ENCODE assay signal across 24 cellular contexts in genomic region chr5:88049737-88050136, GRCh38.
"Had no signal": no experiment of that assay in that cellular context is flagged by ENCODE, and none has a peak within 500 bp of the region (broad histone marks: within the 10 kb centered on the region; RNA-seq: fewer than 3 reads in every experiment).

No MANE protein-coding gene starts in this region.

- H3K27ac ChIP-seq: ascending aorta, PC-9 had no signal

- DNase-seq: activated CD4-positive, alpha-beta T cell treated with anti-CD3 and anti-CD28 coated beads for 36 hours; activated CD4-positive, alpha-beta T cell treated with anti-CD3 and anti-CD28 coated beads, Interleukin-2, amount 10 ng/mL, durations not matched to agents 7 days and 5 days; activated CD4-positive, alpha-beta T cell treated with anti-CD3 and anti-CD28 coated beads, Interleukin-2, amount 50 U/mL, for 48 hours; activated CD8-positive, alpha-beta T cell treated with anti-CD3 and anti-CD28 coated beads, Interleukin-2, amount 10 ng/mL, durations not matched to agents 7 days and 5 days; activated gamma-delta T cell; activated naive CD4-positive, alpha-beta T cell treated with Interleukin-2 at 50 U/mL for 16 hours; activated naive CD8-positive, alpha-beta T cell treated with anti-CD3 and anti-CD28 coated beads, Interleukin-2, amount 10 ng/mL, durations not matched to agents 7 days and 5 days; activated T-cell treated with anti-CD3 and anti-CD28 coated beads, Interleukin-2, amount 50 U/mL, for 24 hours; amygdala; cerebellar nuclear complex; Karpas-422; NCI-H1105; NCI-H1417 treated with DMSO at 0.1 percent for 48 hours; NCI-H187 treated with DMSO at 0.1 percent for 48 hours; NCI-H2081; NCI-H2171 treated with DMSO at 0.1 percent for 48 hours; NCI-H226; NCI-H446 treated with DMSO at 0.1 percent for 48 hours; NCI-H524; NCI-H69; NK-92 treated with Interleukin-12 subunit alpha and Interleukin-12 subunit beta, amount 100 ng/mL, for 24 hours; PC-9; Right ventricle myocardium superior had no signal

- H3K4me1 ChIP-seq: ascending aorta had no signal

- H3K27me3 ChIP-seq: ascending aorta had no signal

- H3K36me3 ChIP-seq: ascending aorta had no signal

- H3K4me3 ChIP-seq: ascending aorta, PC-9 had no signal

- H3K9me3 ChIP-seq: ascending aorta had no signal
